28 cellular contexts compared by ENCODE assay signal in the genomic region with DNA sequence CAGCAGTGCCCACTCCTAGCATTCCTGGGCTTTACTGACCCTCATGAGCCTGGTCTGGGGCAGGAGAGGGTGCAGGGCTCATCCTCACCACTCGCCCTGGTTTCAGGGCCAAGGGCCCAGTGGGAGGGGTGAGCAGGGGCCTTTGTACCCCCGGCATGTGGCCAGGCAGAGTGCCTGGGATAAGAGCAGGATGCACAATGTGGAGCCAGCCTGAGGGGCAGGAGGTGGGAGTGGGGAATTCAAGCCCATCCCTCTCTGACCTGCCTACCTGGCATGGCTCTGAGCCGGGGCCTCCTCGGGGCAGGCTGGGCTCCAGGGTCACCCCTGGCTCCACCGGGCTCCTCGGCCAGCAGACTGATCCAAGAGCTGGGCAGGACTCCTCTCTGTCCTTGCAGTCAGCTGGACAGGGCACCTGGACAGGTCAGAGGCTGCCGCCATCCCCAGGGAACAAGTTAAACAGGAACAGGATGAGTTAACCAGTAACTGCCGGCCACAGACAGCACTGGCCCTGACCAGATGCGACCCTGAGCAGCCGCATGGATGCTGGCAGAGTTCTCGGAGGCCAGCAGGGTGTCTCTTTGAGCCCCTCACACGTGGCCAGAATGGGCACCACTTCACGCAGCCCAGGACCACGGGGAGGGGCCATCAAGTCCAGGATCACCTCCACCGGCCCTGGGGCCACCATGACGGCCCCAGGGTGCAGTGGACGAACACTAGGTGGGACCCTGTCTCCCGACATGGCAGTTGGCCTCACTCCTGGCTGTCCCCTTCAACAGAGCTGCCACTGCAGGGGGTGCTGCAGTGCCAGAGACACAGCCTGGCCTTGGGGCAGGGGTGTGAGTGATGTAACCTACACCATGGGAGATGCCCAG. TPM values are rescaled to one million over a fixed set of nuclear protein-coding genes. Genes with fewer than 3 reads are reported as not detected.
DNase-seq lines count a peak whose midpoint lies in the region; ATAC-seq, FAIRE-seq and TF ChIP-seq lines count a peak whose summit lies in the region.
"Had no signal": no experiment of that assay in that cellular context is flagged by ENCODE, and none has a peak within 500 bp of the region (broad histone marks: within the 10 kb centered on the region; RNA-seq: fewer than 3 reads in every experiment).

No MANE protein-coding gene starts in this region.

- POLR2A ChIA-PET in Panc1 (lab: Charles Lee): no interaction called here
- POLR2A ChIA-PET in CD8-positive, alpha-beta memory T cell (lab: Charles Lee): no interaction called here

- H3K79me1 ChIP-seq in neuronal stem cell (ENCODE audit: low read depth, low read length): peaks cover 2% of the 10 kb centered on the region

- TF ChIP-seq CTCF in Calu3 (IDR thresholded peaks at IDR 0.05; ENCODE audit: unreplicated experiment) (no peak), Panc1 (IDR thresholded peaks at IDR 0.05) (no peak; the same call in 1 of the 2 replicates), kidney (IDR thresholded peaks at IDR 0.05; ENCODE audit: borderline replicate concordance, extremely low read depth, insufficient read depth) (no peak)

- intact Hi-C loops in Calu3 (cut with micrococcal nuclease; ENCODE audit: unreplicated experiment) (no loop called here), Panc1 (cut with micrococcal nuclease; ENCODE audit: unreplicated experiment) (loop anchor here (5.0 kb wide), 1 partner anchor 37 kb away; no protein-coding TSS in a partner anchor), kidney (cut with DNase I) (no loop called here), sciatic nerve (cut with DNase I) (no loop called here)

- H3K4me2 ChIP-seq in neuronal stem cell (ENCODE audit: insufficient read depth, low read length, poor library complexity, severe bottlenecking): no peak overlapping the region

- no peak overlapping the region for H2AFZ ChIP-seq in neuronal stem cell (ENCODE audit: low read length)

- H2BK120ac ChIP-seq in neuronal stem cell (ENCODE audit: low read depth, low read length): no peak overlapping the region

- peak overlapping the region; percentile 88 for H2AK5ac ChIP-seq in neuronal stem cell (ENCODE audit: low read depth, low read length)

- DNase-seq in Calu3 (peak; percentile 51), Panc1 (ENCODE audit: low read depth, low spot score) (no peak), kidney (peak; percentile 71), neuronal stem cell (ENCODE audit: low spot score) (no peak), sciatic nerve (ENCODE audit: low spot score) (no peak)
- no peak for DNase-seq in CD8-positive, alpha-beta memory T cell
- DNase-seq: activated CD4-positive, alpha-beta T cell treated with anti-CD3 and anti-CD28 coated beads, Interleukin-2, amount 50 U/mL, for 48 hours; activated CD4-positive, CD25-positive, alpha-beta regulatory T cell; activated effector memory CD4-positive, alpha-beta T cell treated with anti-CD3 and anti-CD28 coated beads, Interleukin-2, amount 50 U/mL, for 16 hours; COR-L47; DMS79 treated with DMSO at 0.1 percent for 48 hours; head of caudate nucleus; MG63; NCI-H1417 treated with DMSO at 0.1 percent for 48 hours; NCI-H82; OCI-M1; SHP77 treated with DMSO at 0.1 percent for 48 hours; stimulated activated CD8-positive, alpha-beta memory T cell treated with anti-CD3 and anti-CD28 coated beads, Interleukin-4, amount 100 ng/mL, for 48 hours; SW 1271; transverse colon had no signal

- no peak overlapping the region for H3K4me3 Mint-ChIP-seq in Calu3 (ENCODE audit: low read depth, unreplicated experiment)
- H3K4me3 Mint-ChIP-seq in CD8-positive, alpha-beta memory T cell: peak overlapping the region in 1 of 7 donors; percentile 48
- H3K4me3 Mint-ChIP-seq: brain, neural crest cell had no signal

- H3K4me3 ChIP-seq in Panc1 (ENCODE audit: low read depth in 2 of 2, low read length in 2 of 2) (no peak overlapping the region), kidney (ENCODE audit: low read length in 2 of 2) (no peak overlapping the region), neuronal stem cell (ENCODE audit: low read length in 2 of 2) (no peak overlapping the region)
- H3K4me3 ChIP-seq in CD8-positive, alpha-beta memory T cell (ENCODE audit: low read length): no peak overlapping the region
- H3K4me3 ChIP-seq: GM12878, HAP-1, MG63, mucosa of descending colon, transverse colon had no signal

- no peaks in the 10 kb centered on the region for H3K9me3 ChIP-seq in Panc1 (ENCODE audit: control insufficient read depth, insufficient read depth, low read depth, low read length)
- H3K9me3 ChIP-seq in kidney (ENCODE audit: control insufficient read depth in 1 of 2, low read length in 2 of 2): no peaks in the 10 kb centered on the region
- H3K9me3 ChIP-seq in neuronal stem cell (replicated peaks in 1 of 2; ENCODE audit: control insufficient read depth in 2 of 2, insufficient read depth in 1 of 2, low read depth in 1 of 2, low read length in 2 of 2): peaks cover 0 to 4% of the 10 kb centered on the region in 2 donors
- H3K9me3 ChIP-seq in CD8-positive, alpha-beta memory T cell (ENCODE audit: low read length): no peaks in the 10 kb centered on the region
- H3K9me3 ChIP-seq: HAP-1, MG63, mucosa of descending colon, transverse colon had no signal

- in situ Hi-C loops in Panc1 (cut with HindIII; ENCODE audit: low pct_unique_long_range_greater_than_20kb, low sequenced_read_pairs): no loop called here

- H3K36me3 ChIP-seq in Panc1 (ENCODE audit: control insufficient read depth, insufficient read depth, low read length): no peaks in the 10 kb centered on the region
- no peaks in the 10 kb centered on the region for H3K36me3 ChIP-seq in kidney (ENCODE audit: control insufficient read depth in 1 of 2, insufficient read depth in 2 of 2, low read length in 2 of 2)
- no peaks in the 10 kb centered on the region for H3K36me3 ChIP-seq in neuronal stem cell (replicated peaks in 1 of 2; ENCODE audit: control insufficient read depth in 2 of 2, insufficient read depth in 2 of 2, low read length in 2 of 2)
- H3K36me3 ChIP-seq in CD8-positive, alpha-beta memory T cell (ENCODE audit: insufficient read depth, low read length): no peaks in the 10 kb centered on the region
- H3K36me3 ChIP-seq: HAP-1, MG63, transverse colon had no signal

- H3K27me3 ChIP-seq in Panc1 (ENCODE audit: control insufficient read depth, insufficient read depth, low read length) (no peaks in the 10 kb centered on the region), neuronal stem cell (ENCODE audit: control insufficient read depth in 3 of 3, insufficient read depth in 3 of 3, low read depth in 1 of 3, low read length in 3 of 3) (peaks cover 0 to 34% (median 11%) of the 10 kb centered on the region in 3 experiments)
- no peaks in the 10 kb centered on the region for H3K27me3 ChIP-seq in CD8-positive, alpha-beta memory T cell (ENCODE audit: insufficient read depth, low read length, poor library complexity, severe bottlenecking)
- H3K27me3 ChIP-seq: MG63, transverse colon had no signal

- H4K91ac ChIP-seq in neuronal stem cell (ENCODE audit: low read depth, low read length, poor library complexity): no peak overlapping the region

- no CpG with 5 or more reads among the region's 18 CpGs for WGBS in neuronal stem cell (ENCODE audit: extremely low coverage in 2 of 2, insufficient read length in 2 of 2, insufficient replicate concordance in 1 of 2), 2 donors

- no TSS peak for BruUV-seq in Calu3 (replicated peaks; lab: Mats Ljungman, UMichigan)
- no TSS peak for BruUV-seq in Panc1 (replicated peaks; lab: Mats Ljungman, UMichigan)

- H3K9me3 Mint-ChIP-seq in Calu3 (ENCODE audit: low read depth, unreplicated experiment): no peaks in the 10 kb centered on the region
- no peaks in the 10 kb centered on the region for H3K9me3 Mint-ChIP-seq in CD8-positive, alpha-beta memory T cell
- H3K9me3 Mint-ChIP-seq: brain, neural crest cell had no signal

- no peak overlapping the region for H2BK12ac ChIP-seq in neuronal stem cell (ENCODE audit: low read length)

- no peak overlapping the region for H3K9ac ChIP-seq in kidney (ENCODE audit: low read length in 2 of 2)
- peak overlapping the region; percentile 71 for H3K9ac ChIP-seq in neuronal stem cell (ENCODE audit: low read depth, low read length, poor library complexity)

- H3K18ac ChIP-seq in neuronal stem cell (ENCODE audit: low read length): peak overlapping the region; percentile 83

- H3K4ac ChIP-seq in neuronal stem cell (ENCODE audit: low read length): no peak overlapping the region

- no peaks in the 10 kb centered on the region for H3K4me1 Mint-ChIP-seq in Calu3 (ENCODE audit: low read depth, unreplicated experiment)
- H3K4me1 Mint-ChIP-seq in CD8-positive, alpha-beta memory T cell: peaks cover 7 to 49% (median 19%) of the 10 kb centered on the region in 3 donors
- H3K4me1 Mint-ChIP-seq: brain, neural crest cell had no signal

- H3K4me1 ChIP-seq in Panc1 (ENCODE audit: control insufficient read depth, insufficient read depth, low read length) (peaks cover 45% of the 10 kb centered on the region), kidney (ENCODE audit: control insufficient read depth in 1 of 2, insufficient read depth in 1 of 2, low read depth in 1 of 2, low read length in 2 of 2) (peaks cover 10 to 38% of the 10 kb centered on the region in 2 donors), neuronal stem cell (ENCODE audit: control insufficient read depth in 2 of 2, insufficient read depth in 1 of 2, low read depth in 1 of 2, low read length in 2 of 2) (peaks cover 0 to 3% of the 10 kb centered on the region in 2 donors)
- peaks cover 30% of the 10 kb centered on the region for H3K4me1 ChIP-seq in CD8-positive, alpha-beta memory T cell (ENCODE audit: insufficient read depth, low read length)
- H3K4me1 ChIP-seq: HAP-1 had no signal

- peak overlapping the region; percentile 58 for H3K27ac Mint-ChIP-seq in Calu3 (ENCODE audit: unreplicated experiment)
- peak overlapping the region in 4 of 8 donors; percentile 23 to 54 (median 40) for H3K27ac Mint-ChIP-seq in CD8-positive, alpha-beta memory T cell
- H3K27ac Mint-ChIP-seq: brain had no signal

- H3K27me3 Mint-ChIP-seq in Calu3 (ENCODE audit: unreplicated experiment): no peaks in the 10 kb centered on the region
- no peaks in the 10 kb centered on the region for H3K27me3 Mint-ChIP-seq in CD8-positive, alpha-beta memory T cell

- no peak overlapping the region for H2BK5ac ChIP-seq in neuronal stem cell (ENCODE audit: low read length)

- peak overlapping the region; percentile 81 for H2BK15ac ChIP-seq in neuronal stem cell (ENCODE audit: low read length)

- H4K8ac ChIP-seq in neuronal stem cell (ENCODE audit: low read depth, low read length): no peak overlapping the region

- H3K36me3 Mint-ChIP-seq in Calu3 (ENCODE audit: insufficient read depth, unreplicated experiment): peaks cover 50% of the 10 kb centered on the region
- H3K36me3 Mint-ChIP-seq in CD8-positive, alpha-beta memory T cell: peaks cover 0 to 26% (median 0%) of the 10 kb centered on the region in 3 donors
- H3K36me3 Mint-ChIP-seq: brain had no signal

- FAIRE-seq in kidney (lab: Jason Lieb, UNC): no peak
- FAIRE-seq: GM12878 had no signal

- CTCF ChIA-PET in Calu3 (lab: Charles Lee): interaction anchor here (0.6 to 1.2 kb wide), 2 partner anchors 38 to 148 kb away, joined by 4 to 6 read pairs; no protein-coding TSS in a partner anchor
- CTCF ChIA-PET in Panc1 (lab: Charles Lee): interaction anchor here (1.1 to 2.4 kb wide), 2 partner anchors 39 kb away, joined by 3 to 29 read pairs; no protein-coding TSS in a partner anchor
- CTCF ChIA-PET in CD8-positive, alpha-beta memory T cell (lab: Charles Lee): interaction anchor here (10.3 kb wide), 1 partner anchor 37 kb away, joined by 158 read pairs; the partner anchor contains the start of genes ANO9 and PTDSS2

- H3K23ac ChIP-seq in neuronal stem cell (ENCODE audit: low read depth, low read length, poor library complexity): no peak overlapping the region

- H3K14ac ChIP-seq in neuronal stem cell (ENCODE audit: low read length): no peak overlapping the region

- ATAC-seq in Panc1 (0 out of 2 replicates have a peak, but pooled peaks have one; percentile 1), sciatic nerve (no peak), HG02623 (IDR thresholded peaks at IDR 0.05; ENCODE audit: unreplicated experiment) (no peak)
- ATAC-seq: GM12878, mucosa of descending colon had no signal

- peak overlapping the region; percentile 79 for H3K27ac ChIP-seq in Panc1 (ENCODE audit: low read length)
- H3K27ac ChIP-seq in kidney (ENCODE audit: low read depth in 2 of 2, low read length in 2 of 2): peak overlapping the region; percentile 20 to 43
- no peak overlapping the region for H3K27ac ChIP-seq in neuronal stem cell (replicated peaks; ENCODE audit: low read length)
- H3K27ac ChIP-seq in CD8-positive, alpha-beta memory T cell (ENCODE audit: low read depth, low read length): no peak overlapping the region
- H3K27ac ChIP-seq: transverse colon had no signal

RNA-seq across cellular contexts. Expression of gene SIGIRR, which starts 5.0 kb away (rescaled TPM):
- total RNA-seq in Calu3 (2022): 76.3 and 83.6 TPM in 2 replicates
- total RNA-seq in Panc1 (2021; ENCODE audit: unreplicated experiment): 183 TPM
- 313 TPM for polyA plus RNA-seq in Panc1 (2012; ENCODE audit: insufficient read length)
- 89.1 TPM for total RNA-seq in kidney
- 181 TPM for polyA plus RNA-seq in kidney (ENCODE audit: insufficient read depth, low read depth, low replicate concordance)
- polyA plus RNA-seq in neuronal stem cell (2013, experiment 1 of 2): 15.1 TPM
- 13.4 TPM for polyA plus RNA-seq in neuronal stem cell (2013, experiment 2 of 2)
- total RNA-seq in CD8-positive, alpha-beta memory T cell: 10 to 100 TPM; 54.2 to 59.4 TPM
- polyA plus RNA-seq in CD8-positive, alpha-beta memory T cell: 267 TPM
- total RNA-seq in sciatic nerve: 51.6 TPM

RNA-seq across cellular contexts. Expression of gene PKP3, which starts 15.8 kb away (rescaled TPM):
- 128 and 154 TPM in 2 replicates for total RNA-seq in Calu3 (2022)
- total RNA-seq in Panc1 (2021; ENCODE audit: unreplicated experiment): 36.8 TPM
- 38.8 TPM for polyA plus RNA-seq in Panc1 (2012; ENCODE audit: insufficient read length)
- 3.6 TPM for total RNA-seq in kidney
- 1.9 TPM for polyA plus RNA-seq in kidney (ENCODE audit: insufficient read depth, low read depth, low replicate concordance)
- 0.40 TPM for polyA plus RNA-seq in neuronal stem cell (2013, experiment 1 of 2)
- polyA plus RNA-seq in neuronal stem cell (2013, experiment 2 of 2): 0.40 TPM
- total RNA-seq in CD8-positive, alpha-beta memory T cell: not detected
- polyA plus RNA-seq in CD8-positive, alpha-beta memory T cell: 1.1 TPM
- 0.49 TPM for total RNA-seq in sciatic nerve

RNA-seq across cellular contexts. Expression of gene ANO9, which starts 32.0 kb away (rescaled TPM):
- total RNA-seq in Calu3 (2022): 27.2 and 32.2 TPM in 2 replicates
- 61.4 TPM for total RNA-seq in Panc1 (2021; ENCODE audit: unreplicated experiment)
- 56.7 TPM for polyA plus RNA-seq in Panc1 (2012; ENCODE audit: insufficient read length)
- 21.8 TPM for total RNA-seq in kidney
- 11.3 TPM for polyA plus RNA-seq in kidney (ENCODE audit: insufficient read depth, low read depth, low replicate concordance)
- polyA plus RNA-seq in neuronal stem cell (2013, experiment 1 of 2): 2.8 TPM
- polyA plus RNA-seq in neuronal stem cell (2013, experiment 2 of 2): 1.9 TPM
- 10 to 100 TPM; 25.3 to 26.4 TPM for total RNA-seq in CD8-positive, alpha-beta memory T cell
- polyA plus RNA-seq in CD8-positive, alpha-beta memory T cell: 12.2 TPM
- 0.98 TPM for total RNA-seq in sciatic nerve
- total RNA-seq: cerebellum, neural crest cell, skeletal muscle tissue had no signal

RNA-seq across cellular contexts. Expression of gene PTDSS2, which starts 40.2 kb away (rescaled TPM):
- total RNA-seq in Calu3 (2022) (25.1 and 30.4 TPM in 2 replicates), Panc1 (2021; ENCODE audit: unreplicated experiment) (103 TPM), kidney (28.5 TPM), sciatic nerve (33.1 TPM)
- polyA plus RNA-seq in Panc1 (2012; ENCODE audit: insufficient read length): 165 TPM
- polyA plus RNA-seq in kidney (ENCODE audit: insufficient read depth, low read depth, low replicate concordance): 37.7 TPM
- polyA plus RNA-seq in neuronal stem cell (2013, experiment 1 of 2): 27.4 TPM
- 26.0 TPM for polyA plus RNA-seq in neuronal stem cell (2013, experiment 2 of 2)
- 10 to 100 TPM; 26.2 to 28.4 TPM for total RNA-seq in CD8-positive, alpha-beta memory T cell
- polyA plus RNA-seq in CD8-positive, alpha-beta memory T cell: 11.5 TPM

RNA-seq across cellular contexts. Expression of gene B4GALNT4, which starts 40.5 kb away (rescaled TPM):
- 1.9 and 4.6 TPM in 2 replicates for total RNA-seq in Calu3 (2022)
- total RNA-seq in Panc1 (2021; ENCODE audit: unreplicated experiment): 122 TPM
- polyA plus RNA-seq in Panc1 (2012; ENCODE audit: insufficient read length): 259 TPM
- total RNA-seq in kidney: 1.4 TPM
- 0.82 TPM for polyA plus RNA-seq in kidney (ENCODE audit: insufficient read depth, low read depth, low replicate concordance)
- polyA plus RNA-seq in neuronal stem cell (2013, experiment 1 of 2): 87.0 TPM
- polyA plus RNA-seq in neuronal stem cell (2013, experiment 2 of 2): 87.3 TPM
- under 1 TPM; 0.47 to 0.81 TPM for total RNA-seq in CD8-positive, alpha-beta memory T cell
- polyA plus RNA-seq in CD8-positive, alpha-beta memory T cell: 0.31 TPM
- 32.2 TPM for total RNA-seq in sciatic nerve

Comparison
In these comparisons a context has a peak if more than half of its experiments do, and no peak if none do; other contexts are left out.
1. DNase-seq: peak in Calu3 (single experiment) and kidney (single experiment); none in Panc1 (single experiment), neuronal stem cell (single experiment), CD8-positive, alpha-beta memory T cell (0 of 5) and sciatic nerve (single experiment).
2. H3K27ac ChIP-seq: peak in Panc1 (single experiment) and kidney (2 of 2); none in neuronal stem cell (single experiment) and CD8-positive, alpha-beta memory T cell (single experiment).
3. RNA of gene ANO9, which starts 32.0 kb away (total RNA-seq): 61.4 TPM in Panc1 (single experiment), 27.2 to 32.2 TPM in Calu3, 25.3 to 26.4 TPM in CD8-positive, alpha-beta memory T cell and 21.8 TPM in kidney (single experiment); 0.98 TPM in sciatic nerve (single experiment); every median in the first group is over 10 times any median in the second.